Comparison of ENCODE assay signal across 12 cellular contexts in the genomic region with DNA sequence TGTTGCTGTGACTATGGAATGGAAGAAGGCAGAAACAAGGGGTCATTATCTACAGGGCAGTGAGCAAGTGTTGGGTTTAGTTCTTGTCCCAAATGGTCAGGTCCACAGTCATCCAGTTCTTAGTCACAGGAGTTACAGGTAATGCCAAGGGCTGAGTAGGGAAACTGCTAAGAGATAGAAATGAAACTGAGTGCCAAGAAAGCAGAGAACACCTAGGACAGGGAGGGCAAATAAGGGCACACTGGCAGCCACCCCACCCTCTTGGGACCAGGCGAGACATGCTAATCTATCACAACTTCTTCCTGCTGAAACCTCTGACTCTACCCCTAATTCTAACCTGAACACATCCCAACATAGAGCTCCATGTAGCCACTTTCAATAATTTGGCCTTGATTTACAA.
"Had no signal": no experiment of that assay in that cellular context is flagged by ENCODE, and none has a peak within 500 bp of the region (broad histone marks: within the 10 kb centered on the region; RNA-seq: fewer than 3 reads in every experiment).

No MANE protein-coding gene starts in this region.

- H3K9me3 ChIP-seq: esophagus squamous epithelium had no signal

- H3K27me3 ChIP-seq: esophagus squamous epithelium had no signal

- DNase-seq: activated CD4-positive, alpha-beta T cell treated with anti-CD3 and anti-CD28 coated beads, Interleukin-2, amount 10 ng/mL, durations not matched to agents 7 days and 5 days; activated CD4-positive, CD25-positive, alpha-beta regulatory T cell; activated naive CD4-positive, alpha-beta T cell treated with anti-CD3 and anti-CD28 coated beads, Interleukin-2, amount 10 ng/mL, durations not matched to agents 7 days and 5 days; activated T-cell treated with anti-CD3 and anti-CD28 coated beads for 4 hours; esophagus squamous epithelium; foreskin fibroblast; immature natural killer cell; left cardiac atrium; stimulated activated CD4-positive, alpha-beta T cell treated with anti-CD3 and anti-CD28 coated beads, Interleukin-1b, Interleukin-23, amount 100 ng/mL, for 48 hours; stimulated activated naive CD4-positive, alpha-beta T cell; T-helper 2 cell had no signal

- H3K4me1 ChIP-seq: parathyroid adenoma had no signal

- H3K27ac ChIP-seq: parathyroid adenoma had no signal

- H3K36me3 ChIP-seq: esophagus squamous epithelium had no signal

- H3K4me3 ChIP-seq: esophagus squamous epithelium had no signal
